Comparison of ENCODE assay signal across 17 cellular contexts in the genomic region with DNA sequence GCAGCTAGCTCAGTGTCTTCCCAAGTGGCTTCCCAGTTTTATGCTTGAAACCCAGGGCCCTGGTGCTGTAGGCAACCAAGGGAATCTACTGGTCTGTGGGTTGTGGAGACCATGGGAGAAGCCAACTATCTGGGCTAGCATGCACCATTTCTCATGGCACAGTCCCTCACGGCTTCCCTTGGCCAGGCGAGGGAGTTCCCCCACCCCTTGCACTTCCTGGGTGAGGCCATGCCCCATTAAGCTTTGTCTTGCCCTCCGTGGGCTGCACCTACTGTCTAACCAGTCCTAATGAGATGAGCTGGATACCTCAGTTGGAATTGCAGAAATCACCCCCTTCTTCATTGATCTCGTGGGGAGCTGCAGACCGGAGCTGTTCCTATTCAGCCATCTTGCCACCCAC.
DNase-seq lines count a peak whose midpoint lies in the region; ATAC-seq and TF ChIP-seq lines count a peak whose summit lies in the region.
"Had no signal": no experiment of that assay in that cellular context is flagged by ENCODE, and none has a peak within 500 bp of the region (broad histone marks: within the 10 kb centered on the region; RNA-seq: fewer than 3 reads in every experiment).

No MANE protein-coding gene starts in this region.

- H3K4me2 ChIP-seq in neuronal stem cell (ENCODE audit: insufficient read depth, low read length, poor library complexity, severe bottlenecking), result no peak overlapping the region
- H3K4me2 ChIP-seq: A549, BLaER1 had no signal

- no peak overlapping the region for H3K27ac ChIP-seq in lower lobe of right lung
- no peak overlapping the region for H3K27ac ChIP-seq in neuronal stem cell (replicated peaks; ENCODE audit: low read length)
- no peak overlapping the region for H3K27ac ChIP-seq in left ventricle myocardium inferior (replicated peaks)
- H3K27ac ChIP-seq: 22Rv1, A549, BLaER1 had no signal

- H2AFZ ChIP-seq in neuronal stem cell (ENCODE audit: low read length), result no peak overlapping the region

- no peak overlapping the region for H4K8ac ChIP-seq in neuronal stem cell (ENCODE audit: low read depth, low read length)

- H3K4ac ChIP-seq in neuronal stem cell (ENCODE audit: low read length), result no peak overlapping the region

- H3K14ac ChIP-seq in neuronal stem cell (ENCODE audit: low read length), result no peak overlapping the region

- no peak overlapping the region for H3K27ac Mint-ChIP-seq in chondrocyte (ENCODE audit: unreplicated experiment)
- no peak overlapping the region for H3K27ac Mint-ChIP-seq in CD14-positive monocyte
- H3K27ac Mint-ChIP-seq: CD4-positive, alpha-beta T cell; CD8-positive, alpha-beta T cell had no signal

- H3K9me3 ChIP-seq in lower lobe of right lung, result no peaks in the 10 kb centered on the region
- H3K9me3 ChIP-seq in neuronal stem cell (replicated peaks in 1 of 2; ENCODE audit: control insufficient read depth in 2 of 2, insufficient read depth in 1 of 2, low read depth in 1 of 2, low read length in 2 of 2), result no peaks in the 10 kb centered on the region
- peaks cover 18% of the 10 kb centered on the region for H3K9me3 ChIP-seq in left ventricle myocardium inferior (replicated peaks)
- H3K9me3 ChIP-seq: A549, BE2C, BLaER1, Caco-2 had no signal

- no peak overlapping the region for H2BK120ac ChIP-seq in neuronal stem cell (ENCODE audit: low read depth, low read length)

- TF ChIP-seq CTCF in chondrocyte (IDR thresholded peaks at IDR 0.05) (no peak), lower lobe of right lung (IDR thresholded peaks at IDR 0.05) (no peak), left ventricle myocardium inferior (IDR thresholded peaks at IDR 0.05; ENCODE audit: borderline replicate concordance) (no peak), omental fat pad (IDR thresholded peaks at IDR 0.05) (no peak), CD14-positive monocyte (IDR thresholded peaks at IDR 0.05) (no peak)

- H2BK12ac ChIP-seq in neuronal stem cell (ENCODE audit: low read length), result no peak overlapping the region

- no peak overlapping the region for H2BK15ac ChIP-seq in neuronal stem cell (ENCODE audit: low read length)

- H4K91ac ChIP-seq in neuronal stem cell (ENCODE audit: low read depth, low read length, poor library complexity), result no peak overlapping the region

- H3K9ac ChIP-seq in neuronal stem cell (ENCODE audit: low read depth, low read length, poor library complexity), result peak overlapping the region; percentile 44
- H3K9ac ChIP-seq: BLaER1 had no signal

- H2AK5ac ChIP-seq in neuronal stem cell (ENCODE audit: low read depth, low read length), result no peak overlapping the region

- intact Hi-C loops in lower lobe of right lung (cut with DNase I) (no loop called here), left ventricle myocardium inferior (cut with micrococcal nuclease) (no loop called here), CD14-positive monocyte (cut with micrococcal nuclease) (no loop called here)

- H3K4me1 ChIP-seq in lower lobe of right lung (no peaks in the 10 kb centered on the region), neuronal stem cell (ENCODE audit: control insufficient read depth in 2 of 2, insufficient read depth in 1 of 2, low read depth in 1 of 2, low read length in 2 of 2) (no peaks in the 10 kb centered on the region), left ventricle myocardium inferior (no peaks in the 10 kb centered on the region)
- H3K4me1 ChIP-seq: A549, BE2C, BLaER1, Caco-2 had no signal

- DNase-seq in chondrocyte (ENCODE audit: low spot score) (peak; percentile 47), lower lobe of right lung (peak; percentile 18), neuronal stem cell (ENCODE audit: low spot score) (no peak), left ventricle myocardium inferior (no peak), omental fat pad (ENCODE audit: low spot score) (no peak), CD14-positive monocyte (ENCODE audit: low spot score) (no peak)
- DNase-seq: BE2C; C1 segment of cervical spinal cord; Caco-2; Calu3; CD4-positive, alpha-beta T cell; CD8-positive, alpha-beta T cell; DMS79 treated with DMSO at 0.1 percent for 48 hours; GF-D8 had no signal

- H3K27me3 Mint-ChIP-seq in chondrocyte (ENCODE audit: low read depth), result no peaks in the 10 kb centered on the region
- H3K27me3 Mint-ChIP-seq in CD14-positive monocyte (ENCODE audit: low read depth in 3 of 3), result peaks cover 0 to 1% (median 0%) of the 10 kb centered on the region in 3 donors
- H3K27me3 Mint-ChIP-seq: CD4-positive, alpha-beta T cell had no signal

- H3K4me1 Mint-ChIP-seq in chondrocyte (ENCODE audit: low read depth) (no peaks in the 10 kb centered on the region), CD14-positive monocyte (no peaks in the 10 kb centered on the region)

- no peak overlapping the region for H3K4me3 Mint-ChIP-seq in chondrocyte (ENCODE audit: unreplicated experiment)
- H3K4me3 Mint-ChIP-seq in CD14-positive monocyte, result no peak overlapping the region
- H3K4me3 Mint-ChIP-seq: CD4-positive, alpha-beta T cell; CD8-positive, alpha-beta T cell had no signal

- no peak overlapping the region for H3K23ac ChIP-seq in neuronal stem cell (ENCODE audit: low read depth, low read length, poor library complexity)

- no peaks in the 10 kb centered on the region for H3K79me1 ChIP-seq in neuronal stem cell (ENCODE audit: low read depth, low read length)

- no CpG with 5 or more reads among the region's 5 CpGs for WGBS in neuronal stem cell (ENCODE audit: extremely low coverage in 2 of 2, insufficient read length in 2 of 2, insufficient replicate concordance in 1 of 2), 2 donors

- peak overlapping the region; percentile 48 for H3K18ac ChIP-seq in neuronal stem cell (ENCODE audit: low read length)

- H3K9me3 Mint-ChIP-seq in chondrocyte (ENCODE audit: low read depth), result peaks cover 29% of the 10 kb centered on the region
- peaks cover 16 to 30% (median 19%) of the 10 kb centered on the region in 7 donors for H3K9me3 Mint-ChIP-seq in CD14-positive monocyte

- H3K4me3 ChIP-seq in lower lobe of right lung (no peak overlapping the region), neuronal stem cell (ENCODE audit: low read length in 2 of 2) (no peak overlapping the region), left ventricle myocardium inferior (no peak overlapping the region)
- H3K4me3 ChIP-seq: A549, BLaER1 had no signal

- H3K36me3 Mint-ChIP-seq in chondrocyte (ENCODE audit: low read depth), result no peaks in the 10 kb centered on the region
- no peaks in the 10 kb centered on the region for H3K36me3 Mint-ChIP-seq in CD14-positive monocyte
- H3K36me3 Mint-ChIP-seq: CD8-positive, alpha-beta T cell had no signal

- ATAC-seq in lower lobe of right lung (no peak), omental fat pad (ENCODE audit: low FRiP score) (no peak)
- ATAC-seq: A549; CD8-positive, alpha-beta T cell had no signal

- H2BK5ac ChIP-seq in neuronal stem cell (ENCODE audit: low read length), result no peak overlapping the region

- H3K27me3 ChIP-seq in lower lobe of right lung (ENCODE audit: low read depth), result no peaks in the 10 kb centered on the region
- no peaks in the 10 kb centered on the region for H3K27me3 ChIP-seq in neuronal stem cell (ENCODE audit: control insufficient read depth in 3 of 3, insufficient read depth in 3 of 3, low read depth in 1 of 3, low read length in 3 of 3)
- no peaks in the 10 kb centered on the region for H3K27me3 ChIP-seq in left ventricle myocardium inferior (ENCODE audit: low read depth)
- H3K27me3 ChIP-seq: BE2C, BLaER1 had no signal

- H3K36me3 ChIP-seq in lower lobe of right lung (no peaks in the 10 kb centered on the region), neuronal stem cell (replicated peaks in 1 of 2; ENCODE audit: control insufficient read depth in 2 of 2, insufficient read depth in 2 of 2, low read length in 2 of 2) (no peaks in the 10 kb centered on the region), left ventricle myocardium inferior (no peaks in the 10 kb centered on the region)
- H3K36me3 ChIP-seq: BE2C, BLaER1 had no signal

Comparison
In these comparisons a context has a peak if more than half of its experiments do, and no peak if none do; other contexts are left out.
1. DNase-seq: peak in chondrocyte (single experiment) and lower lobe of right lung (single experiment); none in neuronal stem cell (single experiment), left ventricle myocardium inferior (single experiment), omental fat pad (single experiment) and CD14-positive monocyte (single experiment).